In genomic region chr12:124533456-124533855, GRCh38 we compare ENCODE assay signal across 24 cellular contexts. TPM values are rescaled to one million over a fixed set of nuclear protein-coding genes. Genes with fewer than 3 reads are reported as not detected.
DNase-seq lines count a peak whose midpoint lies in the region; ATAC-seq and TF ChIP-seq lines count a peak whose summit lies in the region.
"Had no signal": no experiment of that assay in that cellular context is flagged by ENCODE, and none has a peak within 500 bp of the region (broad histone marks: within the 10 kb centered on the region; RNA-seq: fewer than 3 reads in every experiment).

No MANE protein-coding gene starts in this region.

- H3K4me1 Mint-ChIP-seq in activated naive CD8-positive, alpha-beta T cell treated with anti-CD3 and anti-CD28 coated beads, Interleukin-2, amount 10 ng/mL, durations not matched to agents 7 days and 5 days = peaks cover 7% of the 10 kb centered on the region
- H3K4me1 Mint-ChIP-seq in activated naive CD8-positive, alpha-beta T cell treated with anti-CD3 and anti-CD28 coated beads, Interleukin-2, amount 50 U/mL, for 24 hours = peaks cover 9% of the 10 kb centered on the region
- peaks cover 9 to 23% of the 10 kb centered on the region in 2 donors for H3K4me1 Mint-ChIP-seq in effector memory CD8-positive, alpha-beta T cell (ENCODE audit: low read depth in 2 of 2)
- peaks cover 46% of the 10 kb centered on the region for H3K4me1 Mint-ChIP-seq in neural crest cell

- intact Hi-C loops in vagina (cut with DNase I) = no loop called here

- no peak for TF ChIP-seq POLR2A in vagina (IDR thresholded peaks at IDR 0.05)

- TF ChIP-seq CTCF in neural crest cell (conservative IDR thresholded peaks at IDR 0.05) = no peak
- TF ChIP-seq CTCF in vagina (IDR thresholded peaks at IDR 0.05) = no peak

- POLR2A ChIA-PET in activated naive CD8-positive, alpha-beta T cell treated with anti-CD3 and anti-CD28 coated beads, Interleukin-2, amount 10 ng/mL, durations not matched to agents 7 days and 5 days (lab: Charles Lee) = no interaction called here

- no peaks in the 10 kb centered on the region for H3K27me3 ChIP-seq in vagina
- H3K27me3 ChIP-seq: esophagus squamous epithelium, gastrocnemius medialis, transverse colon had no signal

- peak overlapping the region; percentile 10 for H3K27ac ChIP-seq in vagina
- H3K27ac ChIP-seq: esophagus squamous epithelium, gastrocnemius medialis, KMS-11, left ventricle myocardium inferior, transverse colon had no signal

- H3K27ac Mint-ChIP-seq in activated naive CD8-positive, alpha-beta T cell treated with anti-CD3 and anti-CD28 coated beads, Interleukin-2, amount 10 ng/mL, durations not matched to agents 7 days and 5 days = peak overlapping the region; percentile 43
- H3K27ac Mint-ChIP-seq in activated naive CD8-positive, alpha-beta T cell treated with anti-CD3 and anti-CD28 coated beads, Interleukin-2, amount 50 U/mL, for 24 hours = no peak overlapping the region
- H3K27ac Mint-ChIP-seq in effector memory CD8-positive, alpha-beta T cell = peak overlapping the region; percentile 28 to 65
- peak overlapping the region; percentile 27 for H3K27ac Mint-ChIP-seq in neural crest cell (ENCODE audit: unreplicated experiment)
- H3K27ac Mint-ChIP-seq: activated naive CD8-positive, alpha-beta T cell treated with anti-CD3 and anti-CD28 coated beads for 36 hours; natural killer cell treated with Interleukin-12 subunit alpha and Interleukin-12 subunit beta and Interleukin-15 and Interleukin-18, amount 100 ng/mL, for 72 hours had no signal

- H3K9me3 Mint-ChIP-seq in activated naive CD8-positive, alpha-beta T cell treated with anti-CD3 and anti-CD28 coated beads, Interleukin-2, amount 10 ng/mL, durations not matched to agents 7 days and 5 days = no peaks in the 10 kb centered on the region
- H3K9me3 Mint-ChIP-seq in activated naive CD8-positive, alpha-beta T cell treated with anti-CD3 and anti-CD28 coated beads, Interleukin-2, amount 50 U/mL, for 24 hours = no peaks in the 10 kb centered on the region
- no peaks in the 10 kb centered on the region for H3K9me3 Mint-ChIP-seq in effector memory CD8-positive, alpha-beta T cell
- H3K9me3 Mint-ChIP-seq in neural crest cell = peaks cover 5% of the 10 kb centered on the region
- H3K9me3 Mint-ChIP-seq: activated naive CD8-positive, alpha-beta T cell treated with anti-CD3 and anti-CD28 coated beads for 36 hours; natural killer cell treated with Interleukin-12 subunit alpha and Interleukin-12 subunit beta and Interleukin-15 and Interleukin-18, amount 100 ng/mL, for 72 hours had no signal

- no peaks in the 10 kb centered on the region for H3K27me3 Mint-ChIP-seq in activated naive CD8-positive, alpha-beta T cell treated with anti-CD3 and anti-CD28 coated beads, Interleukin-2, amount 10 ng/mL, durations not matched to agents 7 days and 5 days
- H3K27me3 Mint-ChIP-seq in activated naive CD8-positive, alpha-beta T cell treated with anti-CD3 and anti-CD28 coated beads, Interleukin-2, amount 50 U/mL, for 24 hours = no peaks in the 10 kb centered on the region
- H3K27me3 Mint-ChIP-seq in effector memory CD8-positive, alpha-beta T cell = no peaks in the 10 kb centered on the region
- H3K27me3 Mint-ChIP-seq in neural crest cell (ENCODE audit: low read depth) = no peaks in the 10 kb centered on the region
- H3K27me3 Mint-ChIP-seq: activated naive CD8-positive, alpha-beta T cell treated with anti-CD3 and anti-CD28 coated beads for 36 hours; natural killer cell treated with Interleukin-12 subunit alpha and Interleukin-12 subunit beta and Interleukin-15 and Interleukin-18, amount 100 ng/mL, for 72 hours had no signal

- no peak overlapping the region for H3K4me3 Mint-ChIP-seq in activated naive CD8-positive, alpha-beta T cell treated with anti-CD3 and anti-CD28 coated beads, Interleukin-2, amount 10 ng/mL, durations not matched to agents 7 days and 5 days
- no peak overlapping the region for H3K4me3 Mint-ChIP-seq in activated naive CD8-positive, alpha-beta T cell treated with anti-CD3 and anti-CD28 coated beads, Interleukin-2, amount 50 U/mL, for 24 hours
- no peak overlapping the region for H3K4me3 Mint-ChIP-seq in effector memory CD8-positive, alpha-beta T cell
- H3K4me3 Mint-ChIP-seq in neural crest cell = no peak overlapping the region
- H3K4me3 Mint-ChIP-seq: activated naive CD8-positive, alpha-beta T cell treated with anti-CD3 and anti-CD28 coated beads for 36 hours; natural killer cell treated with Interleukin-12 subunit alpha and Interleukin-12 subunit beta and Interleukin-15 and Interleukin-18, amount 100 ng/mL, for 72 hours had no signal

- no peak overlapping the region for H3K4me3 ChIP-seq in vagina
- H3K4me3 ChIP-seq: esophagus squamous epithelium, gastrocnemius medialis, left ventricle myocardium inferior, transverse colon had no signal

- no peaks in the 10 kb centered on the region for H3K9me3 ChIP-seq in vagina
- H3K9me3 ChIP-seq: esophagus squamous epithelium, gastrocnemius medialis, left ventricle myocardium inferior, SK-N-SH, transverse colon had no signal

- H3K36me3 ChIP-seq in vagina = no peaks in the 10 kb centered on the region
- H3K36me3 ChIP-seq: gastrocnemius medialis, transverse colon had no signal

- ATAC-seq in activated naive CD8-positive, alpha-beta T cell treated with anti-CD3 and anti-CD28 coated beads, Interleukin-2, amount 10 ng/mL, durations not matched to agents 7 days and 5 days (ENCODE audit: low read depth) = no peak
- ATAC-seq in activated naive CD8-positive, alpha-beta T cell treated with anti-CD3 and anti-CD28 coated beads, Interleukin-2, amount 50 U/mL, for 24 hours = no peak
- no peak for ATAC-seq in effector memory CD8-positive, alpha-beta T cell (replicated peaks)
- ATAC-seq: gastrocnemius medialis; natural killer cell treated with Interleukin-12 subunit alpha and Interleukin-12 subunit beta and Interleukin-15 and Interleukin-18, amount 100 ng/mL, for 72 hours had no signal

- H3K4me1 ChIP-seq in vagina = peaks cover 37% of the 10 kb centered on the region

- H3K36me3 Mint-ChIP-seq in activated naive CD8-positive, alpha-beta T cell treated with anti-CD3 and anti-CD28 coated beads, Interleukin-2, amount 10 ng/mL, durations not matched to agents 7 days and 5 days = no peaks in the 10 kb centered on the region
- H3K36me3 Mint-ChIP-seq in activated naive CD8-positive, alpha-beta T cell treated with anti-CD3 and anti-CD28 coated beads, Interleukin-2, amount 50 U/mL, for 24 hours (ENCODE audit: low read depth) = peaks cover 16% of the 10 kb centered on the region
- H3K36me3 Mint-ChIP-seq in effector memory CD8-positive, alpha-beta T cell (ENCODE audit: insufficient read depth) = no peaks in the 10 kb centered on the region
- H3K36me3 Mint-ChIP-seq in neural crest cell (ENCODE audit: low read depth) = peaks cover 5% of the 10 kb centered on the region
- H3K36me3 Mint-ChIP-seq: natural killer cell treated with Interleukin-12 subunit alpha and Interleukin-12 subunit beta and Interleukin-15 and Interleukin-18, amount 100 ng/mL, for 72 hours had no signal

- DNase-seq in activated naive CD8-positive, alpha-beta T cell treated with anti-CD3 and anti-CD28 coated beads, Interleukin-2, amount 10 ng/mL, durations not matched to agents 7 days and 5 days = no peak
- DNase-seq in activated naive CD8-positive, alpha-beta T cell treated with anti-CD3 and anti-CD28 coated beads, Interleukin-2, amount 50 U/mL, for 24 hours = no peak
- no peak for DNase-seq in effector memory CD8-positive, alpha-beta T cell
- no peak for DNase-seq in neural crest cell (ENCODE audit: low read depth, low spot score)
- no peak for DNase-seq in vagina (ENCODE audit: extremely low spot score in 2 of 2)
- DNase-seq in AG08396 (ENCODE audit: low spot score) = no peak
- DNase-seq in COLO829 (ENCODE audit: low spot score) = no peak
- DNase-seq in activated CD8-positive, alpha-beta memory T cell treated with anti-CD3 and anti-CD28 coated beads, Interleukin-2, amount 50 U/mL, for 4 hours = no peak
- DNase-seq: activated CD4-positive, alpha-beta T cell treated with anti-CD3 and anti-CD28 coated beads, Interleukin-2, amount 50 U/mL, for 1 hour; activated naive CD8-positive, alpha-beta T cell treated with anti-CD3 and anti-CD28 coated beads for 36 hours; DMS53; esophagus squamous epithelium; gastrocnemius medialis; GDM1; hypothalamus; left ventricle myocardium inferior; NCI-H1694; NCI-H69; RPMI8226; SK-N-SH; T-helper 2 cell; transverse colon had no signal

RNA-seq across cellular contexts. Expression of gene NCOR2, which starts 34.0 kb away (rescaled TPM):
- total RNA-seq in activated naive CD8-positive, alpha-beta T cell treated with anti-CD3 and anti-CD28 coated beads, Interleukin-2, amount 10 ng/mL, durations not matched to agents 7 days and 5 days = 100 to 1,000 TPM in 1 of 2 experiments, 10 to 100 TPM in 1; 95.7 to 107 TPM
- total RNA-seq in neural crest cell (143 and 144 TPM in 2 replicates), vagina (120 TPM)
